ENCODE assay signal across 20 cellular contexts in the genomic region with DNA sequence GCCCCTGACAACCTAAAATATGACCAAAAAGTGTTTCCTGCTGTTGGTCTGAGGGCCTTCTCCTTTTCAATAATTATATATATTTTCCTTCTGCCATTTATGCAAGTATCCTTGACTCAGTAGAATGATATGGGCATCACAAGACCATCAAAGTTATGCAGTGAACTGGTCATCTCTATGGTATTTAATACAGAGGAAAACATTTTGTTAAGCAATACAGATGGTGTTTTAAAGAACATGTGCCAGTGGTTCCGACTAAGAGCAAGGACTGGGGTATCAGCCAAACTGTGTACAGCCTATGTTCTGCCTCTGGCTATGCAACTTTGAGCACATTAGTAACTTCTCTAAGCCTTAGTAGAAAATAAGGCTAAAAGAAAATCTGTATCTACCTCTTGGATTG.
DNase-seq lines count a peak whose midpoint lies in the region; ATAC-seq and TF ChIP-seq lines count a peak whose summit lies in the region.
"Had no signal": no experiment of that assay in that cellular context is flagged by ENCODE, and none has a peak within 500 bp of the region (broad histone marks: within the 10 kb centered on the region; RNA-seq: fewer than 3 reads in every experiment).

No MANE protein-coding gene starts in this region.

- H3K27ac Mint-ChIP-seq in activated CD8-positive, alpha-beta T cell treated with anti-CD3 and anti-CD28 coated beads for 36 hours = no peak overlapping the region
- no peak overlapping the region for H3K27ac Mint-ChIP-seq in T-helper 2 cell treated with Interferon-gamma antibody and Interleukin-4, amounts not matched to agents 5 μg/mL and 100 μg/mL, for 36 hours
- H3K27ac Mint-ChIP-seq: mesothelial cell of epicardium; stimulated activated naive B cell treated with anti-CD40 and anti-IgM and Interleukin-4, amounts not matched to agents 10 μg/mL and 1 μg/mL and 100 μg/mL, for 72 hours had no signal

- no peaks in the 10 kb centered on the region for H3K36me3 ChIP-seq in BJ (ENCODE audit: control insufficient read depth, insufficient read depth, low read length)
- H3K36me3 ChIP-seq in PC-3 (ENCODE audit: low read depth, low read length) = no peaks in the 10 kb centered on the region
- H3K36me3 ChIP-seq in mucosa of descending colon (ENCODE audit: low read depth) = no peaks in the 10 kb centered on the region
- H3K36me3 ChIP-seq: cardiac muscle cell had no signal

- intact Hi-C loops in PC-3 (cut with micrococcal nuclease) = no loop called here
- intact Hi-C loops in activated CD8-positive, alpha-beta T cell treated with anti-CD3 and anti-CD28 coated beads for 36 hours (cut with micrococcal nuclease) = no loop called here
- intact Hi-C loops in mucosa of descending colon (cut with DNase I, micrococcal nuclease) = no loop called here

- H3K27me3 ChIP-seq in BJ (ENCODE audit: control insufficient read depth, insufficient read depth, low read length) = no peaks in the 10 kb centered on the region
- peaks cover 26% of the 10 kb centered on the region for H3K27me3 ChIP-seq in PC-3 (ENCODE audit: low read length)
- H3K27me3 ChIP-seq: cardiac muscle cell had no signal

- H2AFZ ChIP-seq in PC-3 (ENCODE audit: low read length) = no peak overlapping the region

- no peaks in the 10 kb centered on the region for H3K79me2 ChIP-seq in PC-3 (ENCODE audit: low read length)

- no peaks in the 10 kb centered on the region; the same call in 1 of the 2 replicates for H3K4me1 ChIP-seq in PC-3 (ENCODE audit: insufficient read depth, low read length)
- peaks cover 16% of the 10 kb centered on the region for H3K4me1 ChIP-seq in mucosa of descending colon (ENCODE audit: low read depth)

- no peaks in the 10 kb centered on the region for H3K27me3 Mint-ChIP-seq in activated CD8-positive, alpha-beta T cell treated with anti-CD3 and anti-CD28 coated beads for 36 hours
- peaks cover 10% of the 10 kb centered on the region for H3K27me3 Mint-ChIP-seq in T-helper 2 cell treated with Interferon-gamma antibody and Interleukin-4, amounts not matched to agents 5 μg/mL and 100 μg/mL, for 36 hours (ENCODE audit: low read depth)

- H3F3A ChIP-seq in PC-3 (ENCODE audit: low read length, unreplicated experiment) = no peaks in the 10 kb centered on the region

- peaks cover 21% of the 10 kb centered on the region for H3K9me3 Mint-ChIP-seq in activated CD8-positive, alpha-beta T cell treated with anti-CD3 and anti-CD28 coated beads for 36 hours
- H3K9me3 Mint-ChIP-seq in T-helper 2 cell treated with Interferon-gamma antibody and Interleukin-4, amounts not matched to agents 5 μg/mL and 100 μg/mL, for 36 hours = peaks cover 20% of the 10 kb centered on the region

- H3K4me1 Mint-ChIP-seq in activated CD8-positive, alpha-beta T cell treated with anti-CD3 and anti-CD28 coated beads for 36 hours (ENCODE audit: low read depth) = peaks cover 5% of the 10 kb centered on the region
- H3K4me1 Mint-ChIP-seq in T-helper 2 cell treated with Interferon-gamma antibody and Interleukin-4, amounts not matched to agents 5 μg/mL and 100 μg/mL, for 36 hours (ENCODE audit: low read depth) = no peaks in the 10 kb centered on the region
- H3K4me1 Mint-ChIP-seq: mesothelial cell of epicardium; stimulated activated naive B cell treated with anti-CD40 and anti-IgM and Interleukin-4, amounts not matched to agents 10 μg/mL and 1 μg/mL and 100 μg/mL, for 72 hours had no signal

- POLR2A ChIA-PET in BJ (lab: Charles Lee) (no interaction called here), PC-3 (lab: Charles Lee; ENCODE audit: unreplicated experiment) (no interaction called here)
- POLR2A ChIA-PET in activated CD8-positive, alpha-beta T cell treated with anti-CD3 and anti-CD28 coated beads for 36 hours (lab: Charles Lee) = no interaction called here

- no peak overlapping the region for H3K4me3 ChIP-seq in BJ (ENCODE audit: low read depth, low read length)
- H3K4me3 ChIP-seq in PC-3 (ENCODE audit: low read length) = no peak overlapping the region
- no peak overlapping the region for H3K4me3 ChIP-seq in epithelial cell of esophagus (ENCODE audit: low read length)
- H3K4me3 ChIP-seq in mucosa of descending colon = no peak overlapping the region
- H3K4me3 ChIP-seq: cardiac muscle cell, smooth muscle cell had no signal

- H3K27ac ChIP-seq in PC-3 (ENCODE audit: low read length) = no peak overlapping the region
- H3K27ac ChIP-seq: cardiac muscle cell, VCaP had no signal

- no peak for ATAC-seq in PC-3
- ATAC-seq in activated CD8-positive, alpha-beta T cell treated with anti-CD3 and anti-CD28 coated beads for 36 hours = no peak
- ATAC-seq in mucosa of descending colon = no peak
- ATAC-seq: stimulated activated naive B cell treated with anti-CD40 and anti-IgM and Interleukin-4, amounts not matched to agents 10 μg/mL and 1 μg/mL and 100 μg/mL, for 72 hours had no signal

- no peaks in the 10 kb centered on the region for H4K20me1 ChIP-seq in PC-3 (ENCODE audit: low read length)

- no TSS peak for BruUV-seq in PC-3 (replicated peaks; lab: Mats Ljungman, UMichigan)

- peaks cover 4% of the 10 kb centered on the region for H3K36me3 Mint-ChIP-seq in activated CD8-positive, alpha-beta T cell treated with anti-CD3 and anti-CD28 coated beads for 36 hours (ENCODE audit: low read depth)
- no peaks in the 10 kb centered on the region for H3K36me3 Mint-ChIP-seq in T-helper 2 cell treated with Interferon-gamma antibody and Interleukin-4, amounts not matched to agents 5 μg/mL and 100 μg/mL, for 36 hours (ENCODE audit: low read depth)
- H3K36me3 Mint-ChIP-seq: mesothelial cell of epicardium had no signal

- no peak for TF ChIP-seq CTCF in BJ (IDR thresholded peaks at IDR 0.05; ENCODE audit: insufficient read depth, low read depth, low read length)
- no peak for TF ChIP-seq CTCF in PC-3 (conservative IDR thresholded peaks at IDR 0.05; ENCODE audit: low read depth, low read length)
- no peak for TF ChIP-seq CTCF in epithelial cell of esophagus (IDR thresholded peaks at IDR 0.05; ENCODE audit: insufficient read depth, low read depth, low read length, missing control alignments)
- no peak for TF ChIP-seq CTCF in activated CD8-positive, alpha-beta T cell treated with anti-CD3 and anti-CD28 coated beads for 36 hours (IDR thresholded peaks at IDR 0.05)
- TF ChIP-seq CTCF in mucosa of descending colon (IDR thresholded peaks at IDR 0.05) = no peak

- no peak overlapping the region for H3K9ac ChIP-seq in PC-3 (ENCODE audit: low read length)

- H3K4me2 ChIP-seq in PC-3 (ENCODE audit: low read length) = no peak overlapping the region
- H3K4me2 ChIP-seq: smooth muscle cell had no signal

- H3K4me3 Mint-ChIP-seq in activated CD8-positive, alpha-beta T cell treated with anti-CD3 and anti-CD28 coated beads for 36 hours = no peak overlapping the region
- H3K4me3 Mint-ChIP-seq in T-helper 2 cell treated with Interferon-gamma antibody and Interleukin-4, amounts not matched to agents 5 μg/mL and 100 μg/mL, for 36 hours = no peak overlapping the region
- H3K4me3 Mint-ChIP-seq: mesothelial cell of epicardium; stimulated activated naive B cell treated with anti-CD40 and anti-IgM and Interleukin-4, amounts not matched to agents 10 μg/mL and 1 μg/mL and 100 μg/mL, for 72 hours had no signal

- CTCF ChIA-PET in BJ (lab: Yijun Ruan, JAX) (interaction anchor here (0.9 kb wide), 1 partner anchor 224 kb away, joined by 3 read pairs; no protein-coding TSS in a partner anchor), PC-3 (lab: Charles Lee) (no interaction called here)
- CTCF ChIA-PET in activated CD8-positive, alpha-beta T cell treated with anti-CD3 and anti-CD28 coated beads for 36 hours (lab: Charles Lee) = no interaction called here

- peak; percentile 95 for DNase-seq in BJ (ENCODE audit: low read depth)
- peak; percentile 11 for DNase-seq in PC-3
- DNase-seq in epithelial cell of esophagus (ENCODE audit: low read depth) = peak; percentile 44
- DNase-seq in myocyte (ENCODE audit: low read depth) = peak; percentile 18
- DNase-seq in activated CD8-positive, alpha-beta T cell treated with anti-CD3 and anti-CD28 coated beads for 36 hours = no peak
- no peak for DNase-seq in cerebellar nuclear complex (lab: John Stamatoyannopoulos, UW)
- no peak for DNase-seq in mucosa of descending colon
- no peak for DNase-seq in T-helper 2 cell treated with Interferon-gamma antibody and Interleukin-4, amounts not matched to agents 5 μg/mL and 100 μg/mL, for 36 hours (ENCODE audit: low spot score)
- DNase-seq: activated gamma-delta T cell treated with Interleukin-2 at 50 U/mL for 16 hours; C1 segment of cervical spinal cord; DMS79 treated with DMSO at 0.1 percent for 48 hours; effector CD8-positive, alpha-beta T cell; NCI-H1105; NCI-H2227 treated with DMSO at 0.1 percent for 48 hours; occipital lobe; stimulated activated naive B cell treated with anti-CD40 and anti-IgM and Interleukin-4, amounts not matched to agents 10 μg/mL and 1 μg/mL and 100 μg/mL, for 72 hours had no signal

- H3K9me3 ChIP-seq in PC-3 (ENCODE audit: low read length) = no peaks in the 10 kb centered on the region
- H3K9me3 ChIP-seq in mucosa of descending colon = no peaks in the 10 kb centered on the region

- H3K9me2 ChIP-seq in PC-3 (replicated peaks; ENCODE audit: low read length) = no peaks in the 10 kb centered on the region

Comparison
In these comparisons a context has a peak if more than half of its experiments do, and no peak if none do; other contexts are left out.
1. DNase-seq: peak in BJ (single experiment), PC-3 (single experiment), epithelial cell of esophagus (single experiment) and myocyte (single experiment); none in activated CD8-positive, alpha-beta T cell treated with anti-CD3 and anti-CD28 coated beads for 36 hours (single experiment), cerebellar nuclear complex (0 of 2), mucosa of descending colon (0 of 3) and T-helper 2 cell treated with Interferon-gamma antibody and Interleukin-4, amounts not matched to agents 5 μg/mL and 100 μg/mL, for 36 hours (single experiment).